ENCODE assay signal across 24 cellular contexts in the genomic region with DNA sequence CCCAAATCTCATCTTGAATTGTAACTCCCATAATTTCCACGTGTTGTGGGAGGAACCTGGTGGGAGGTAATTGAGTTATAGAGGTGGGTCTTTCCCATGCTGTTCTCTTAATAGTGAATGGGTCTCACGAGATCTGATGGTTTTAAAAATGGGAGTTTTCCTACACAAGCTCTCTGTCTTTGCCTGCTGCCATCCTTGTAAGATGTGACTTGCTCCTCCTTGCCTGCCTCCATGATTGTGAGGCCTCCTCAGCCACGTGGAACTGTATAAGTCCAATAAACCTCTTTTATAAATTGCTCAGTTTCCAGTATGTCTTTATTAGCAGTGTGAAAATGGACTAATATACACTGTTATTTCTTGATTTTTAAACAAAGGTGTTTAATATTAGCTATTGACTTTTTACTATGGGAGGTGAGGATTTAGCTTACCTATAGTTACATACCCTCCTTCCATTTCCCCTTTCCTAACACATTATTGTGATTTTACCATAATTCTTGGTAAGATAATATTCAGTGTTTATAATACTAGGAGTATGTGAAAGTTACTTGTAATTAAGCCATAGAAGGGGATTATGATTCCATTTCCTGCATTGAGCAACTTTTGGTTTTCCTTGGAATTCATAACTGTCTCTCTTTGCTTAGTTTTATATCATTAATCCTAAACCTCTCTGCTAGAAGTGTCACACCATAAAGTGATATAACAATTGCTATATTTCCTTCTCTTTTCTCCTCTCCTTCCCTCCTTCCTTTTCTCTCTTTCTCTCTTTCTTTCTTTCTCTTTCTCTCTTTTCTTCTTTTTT.
"Had no signal": no experiment of that assay in that cellular context is flagged by ENCODE, and none has a peak within 500 bp of the region (broad histone marks: within the 10 kb centered on the region; RNA-seq: fewer than 3 reads in every experiment).

No MANE protein-coding gene starts in this region.

- H3K27ac ChIP-seq: colonic mucosa, gastroesophageal sphincter, left ventricle myocardium inferior, lower lobe of right lung, neural progenitor cell, pancreas, right lobe of liver, spleen, tibial artery, upper lobe of left lung, uterus had no signal

- H3K27me3 ChIP-seq: colonic mucosa, gastroesophageal sphincter, neural progenitor cell, pancreas, right lobe of liver, spleen, upper lobe of left lung, uterus had no signal

- H2AFZ ChIP-seq: neural progenitor cell had no signal

- H3K9me3 ChIP-seq: colonic mucosa, gastroesophageal sphincter, left ventricle myocardium inferior, lower lobe of right lung, pancreas, right lobe of liver, tibial artery, upper lobe of left lung, uterus had no signal

- H3K4me2 ChIP-seq: neural progenitor cell had no signal

- H3K4me3 ChIP-seq: colonic mucosa, gastroesophageal sphincter, left ventricle myocardium inferior, lower lobe of right lung, neural progenitor cell, pancreas, right lobe of liver, spleen, tibial artery, upper lobe of left lung, uterus had no signal

- H3K4me1 ChIP-seq: colonic mucosa, gastroesophageal sphincter, left ventricle myocardium inferior, lower lobe of right lung, neural progenitor cell, pancreas, right lobe of liver, spleen, tibial artery, upper lobe of left lung, uterus had no signal

- ATAC-seq: gastroesophageal sphincter; left cardiac atrium; lower lobe of right lung; natural killer cell treated with Interleukin-12 subunit alpha and Interleukin-12 subunit beta and Interleukin-15 and Interleukin-18, amount 100 ng/mL, for 72 hours; pancreas; right lobe of liver; stimulated activated memory B cell treated with anti-CD40 and anti-IgM and Interleukin-4, amounts not matched to agents 10 μg/mL and 1 μg/mL and 100 μg/mL, for 72 hours had no signal

- H3K36me3 ChIP-seq: colonic mucosa, gastroesophageal sphincter, left ventricle myocardium inferior, lower lobe of right lung, neural progenitor cell, pancreas, right lobe of liver, spleen, tibial artery, upper lobe of left lung, uterus had no signal

- H3K9ac ChIP-seq: neural progenitor cell had no signal

- DNase-seq: colonic mucosa; effector CD4-positive, alpha-beta T cell; endodermal cell; erythroblast; glutamatergic neuron; kidney; left cardiac atrium; left ventricle myocardium inferior; lower lobe of right lung; midbrain; nucleus accumbens; pancreas; right lobe of liver; spleen; stimulated activated CD4-positive, alpha-beta T cell treated with anti-CD3 and anti-CD28 coated beads, Interleukin-15, amount 100 ng/mL, for 24 hours; stimulated activated CD4-positive, alpha-beta T cell treated with anti-CD3 and anti-CD28 coated beads, Interleukin-1b, Interleukin-23, amount 100 ng/mL, for 48 hours; stimulated activated CD4-positive, alpha-beta T cell treated with anti-CD3 and anti-CD28 coated beads, Interleukin-4, amount 100 ng/mL, for 24 hours; tibial artery; upper lobe of left lung; uterus had no signal
